13 cellular contexts compared by ENCODE assay signal in genomic region chr10:3469639-3470020, GRCh38.
DNase-seq lines count a peak whose midpoint lies in the region; ATAC-seq and TF ChIP-seq lines count a peak whose summit lies in the region.
"Had no signal": no experiment of that assay in that cellular context is flagged by ENCODE, and none has a peak within 500 bp of the region (broad histone marks: within the 10 kb centered on the region; RNA-seq: fewer than 3 reads in every experiment).

No MANE protein-coding gene starts in this region.

- no peaks in the 10 kb centered on the region for H3K27me3 ChIP-seq in skeletal muscle satellite cell (ENCODE audit: control insufficient read depth, insufficient read depth, low read length)

- H3K4me3 ChIP-seq in fibroblast of the aortic adventitia (ENCODE audit: low read depth, low read length), result no peak overlapping the region
- H3K4me3 ChIP-seq in skeletal muscle satellite cell (ENCODE audit: low read length), result peak overlapping the region; percentile 43

- DNase-seq in Calu3 (no peak), fibroblast of the aortic adventitia (ENCODE audit: low read depth) (peak; percentile 85), endothelial cell (ENCODE audit: low spot score) (no peak), sciatic nerve (ENCODE audit: low spot score) (no peak), iPS-NIHi7 (ENCODE audit: extremely low spot score) (no peak), NCI-H524 (lab: John Stamatoyannopoulos, UW) (no peak)
- DNase-seq in activated T-helper 1 cell treated with anti-CD3 and anti-CD28 coated beads, Interleukin-12 subunit alpha, Interleukin-12 subunit beta, Interleukin-2, Interleukin-4 antibody, amounts not matched to agents 30 ng/mL and 10 ng/mL and 1 ng/mL, durations not matched to agents 14 hours and 24 hours and 36 hours (ENCODE audit: low spot score), result no peak
- DNase-seq: activated CD8-positive, alpha-beta T cell treated with anti-CD3 and anti-CD28 coated beads for 36 hours; H7; NCI-H2029; RPMI8226 had no signal

- CTCF ChIA-PET in Calu3 (lab: Charles Lee), result interaction anchor here (0.9 kb wide), 2 partner anchors 170 to 1235 kb away, joined by 3 read pairs; no protein-coding TSS in a partner anchor

- no peaks in the 10 kb centered on the region for H3K36me3 ChIP-seq in skeletal muscle satellite cell (ENCODE audit: insufficient read depth, low read length)

- H3K4me2 ChIP-seq in skeletal muscle satellite cell (ENCODE audit: low read length), result peak overlapping the region; percentile 80

- intact Hi-C loops in Calu3 (cut with micrococcal nuclease; ENCODE audit: unreplicated experiment), result loop anchor here (2.0 to 10.0 kb wide), 6 partner anchors 55 to 313 kb away; no protein-coding TSS in a partner anchor
- intact Hi-C loops in activated T-helper 1 cell treated with anti-CD3 and anti-CD28 coated beads, Interleukin-12 subunit alpha, Interleukin-12 subunit beta, Interleukin-2, Interleukin-4 antibody, amounts not matched to agents 30 ng/mL and 10 ng/mL and 1 ng/mL, durations not matched to agents 14 hours and 24 hours and 36 hours (cut with micrococcal nuclease), result loop anchor here (1.0 to 5.0 kb wide), 12 partner anchors 8 to 1181 kb away; no protein-coding TSS in a partner anchor
- intact Hi-C loops in sciatic nerve (cut with DNase I), result loop anchor here (5.0 kb wide), 1 partner anchor 313 kb away; no protein-coding TSS in a partner anchor

- peak overlapping the region; percentile 90 for H3K9ac ChIP-seq in skeletal muscle satellite cell (ENCODE audit: low read depth, low read length)

- peak overlapping the region; percentile 86 for H3K27ac Mint-ChIP-seq in Calu3 (ENCODE audit: unreplicated experiment)
- H3K27ac Mint-ChIP-seq in activated T-helper 1 cell treated with anti-CD3 and anti-CD28 coated beads, Interleukin-12 subunit alpha, Interleukin-12 subunit beta, Interleukin-2, Interleukin-4 antibody, amounts not matched to agents 30 ng/mL and 10 ng/mL and 1 ng/mL, durations not matched to agents 14 hours and 24 hours and 36 hours, result no peak overlapping the region
- H3K27ac Mint-ChIP-seq in endothelial cell (ENCODE audit: unreplicated experiment), result no peak overlapping the region

- no peaks in the 10 kb centered on the region for H3K9me3 ChIP-seq in skeletal muscle satellite cell (replicated peaks; ENCODE audit: low read length)

- TF ChIP-seq CTCF in Calu3 (IDR thresholded peaks at IDR 0.05; ENCODE audit: unreplicated experiment) (no peak), fibroblast of the aortic adventitia (IDR thresholded peaks at IDR 0.05; ENCODE audit: insufficient read depth, low read length) (no peak), endothelial cell (IDR thresholded peaks at IDR 0.05; ENCODE audit: unreplicated experiment) (no peak)

- ATAC-seq in sciatic nerve, result no peak
- ATAC-seq: activated CD8-positive, alpha-beta T cell treated with anti-CD3 and anti-CD28 coated beads for 36 hours had no signal

- H3K36me3 Mint-ChIP-seq in Calu3 (ENCODE audit: insufficient read depth, unreplicated experiment) (peaks cover 25% of the 10 kb centered on the region), endothelial cell (ENCODE audit: low read depth, unreplicated experiment) (peaks cover 3% of the 10 kb centered on the region)
- no peaks in the 10 kb centered on the region for H3K36me3 Mint-ChIP-seq in activated T-helper 1 cell treated with anti-CD3 and anti-CD28 coated beads, Interleukin-12 subunit alpha, Interleukin-12 subunit beta, Interleukin-2, Interleukin-4 antibody, amounts not matched to agents 30 ng/mL and 10 ng/mL and 1 ng/mL, durations not matched to agents 14 hours and 24 hours and 36 hours (ENCODE audit: low read depth)

- H3K4me1 ChIP-seq in skeletal muscle satellite cell (ENCODE audit: control insufficient read depth, insufficient read depth, low read length), result peaks cover 49% of the 10 kb centered on the region

- no peak overlapping the region for H3K4me3 Mint-ChIP-seq in Calu3 (ENCODE audit: low read depth, unreplicated experiment)
- peak overlapping the region; percentile 67 for H3K4me3 Mint-ChIP-seq in activated T-helper 1 cell treated with anti-CD3 and anti-CD28 coated beads, Interleukin-12 subunit alpha, Interleukin-12 subunit beta, Interleukin-2, Interleukin-4 antibody, amounts not matched to agents 30 ng/mL and 10 ng/mL and 1 ng/mL, durations not matched to agents 14 hours and 24 hours and 36 hours
- no peak overlapping the region for H3K4me3 Mint-ChIP-seq in endothelial cell (ENCODE audit: unreplicated experiment)
- H3K4me3 Mint-ChIP-seq: activated CD8-positive, alpha-beta T cell treated with anti-CD3 and anti-CD28 coated beads for 36 hours had no signal

- H3K27me3 Mint-ChIP-seq in Calu3 (ENCODE audit: unreplicated experiment) (no peaks in the 10 kb centered on the region), endothelial cell (ENCODE audit: unreplicated experiment) (peaks cover 6% of the 10 kb centered on the region)
- peaks cover 3% of the 10 kb centered on the region for H3K27me3 Mint-ChIP-seq in activated T-helper 1 cell treated with anti-CD3 and anti-CD28 coated beads, Interleukin-12 subunit alpha, Interleukin-12 subunit beta, Interleukin-2, Interleukin-4 antibody, amounts not matched to agents 30 ng/mL and 10 ng/mL and 1 ng/mL, durations not matched to agents 14 hours and 24 hours and 36 hours (ENCODE audit: insufficient read depth)

- no TSS peak for BruUV-seq in Calu3 (replicated peaks; lab: Mats Ljungman, UMichigan)

- H3K9me3 Mint-ChIP-seq in Calu3 (ENCODE audit: low read depth, unreplicated experiment) (no peaks in the 10 kb centered on the region), endothelial cell (ENCODE audit: unreplicated experiment) (no peaks in the 10 kb centered on the region)
- no peaks in the 10 kb centered on the region for H3K9me3 Mint-ChIP-seq in activated T-helper 1 cell treated with anti-CD3 and anti-CD28 coated beads, Interleukin-12 subunit alpha, Interleukin-12 subunit beta, Interleukin-2, Interleukin-4 antibody, amounts not matched to agents 30 ng/mL and 10 ng/mL and 1 ng/mL, durations not matched to agents 14 hours and 24 hours and 36 hours
- H3K9me3 Mint-ChIP-seq: activated CD8-positive, alpha-beta T cell treated with anti-CD3 and anti-CD28 coated beads for 36 hours; central memory CD8-positive, alpha-beta T cell had no signal

- peaks cover 86% of the 10 kb centered on the region for H3K4me1 Mint-ChIP-seq in Calu3 (ENCODE audit: low read depth, unreplicated experiment)
- H3K4me1 Mint-ChIP-seq in activated T-helper 1 cell treated with anti-CD3 and anti-CD28 coated beads, Interleukin-12 subunit alpha, Interleukin-12 subunit beta, Interleukin-2, Interleukin-4 antibody, amounts not matched to agents 30 ng/mL and 10 ng/mL and 1 ng/mL, durations not matched to agents 14 hours and 24 hours and 36 hours (ENCODE audit: low read depth), result peaks cover 68% of the 10 kb centered on the region
- peaks cover 51% of the 10 kb centered on the region for H3K4me1 Mint-ChIP-seq in endothelial cell (ENCODE audit: unreplicated experiment)
